In the genomic region with DNA sequence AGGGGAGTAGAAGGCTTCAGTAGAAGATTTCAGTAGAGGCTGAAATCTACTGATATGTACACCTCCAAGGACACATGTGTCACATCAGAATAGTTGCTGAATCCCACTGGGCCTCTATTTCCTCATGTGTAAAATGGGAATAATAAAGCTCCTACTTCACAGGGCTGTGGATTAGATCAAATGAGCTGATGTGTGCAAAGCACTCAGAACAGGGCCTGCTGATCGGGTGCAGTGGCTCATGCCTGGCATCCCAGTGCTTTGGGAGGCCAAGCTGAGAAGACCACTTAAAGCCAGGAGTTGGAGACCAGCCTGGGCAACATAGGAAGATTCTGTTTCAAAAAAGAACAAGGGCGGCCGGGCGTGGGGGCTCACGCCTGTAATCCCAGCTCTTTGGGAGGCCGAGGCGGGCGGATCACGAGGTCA, we compare ENCODE assay signal across 8 cellular contexts. TPM values are rescaled to one million over a fixed set of nuclear protein-coding genes. Genes with fewer than 3 reads are reported as not detected.
DNase-seq lines count a peak whose midpoint lies in the region; ATAC-seq and TF ChIP-seq lines count a peak whose summit lies in the region.

No MANE protein-coding gene starts in this region.

- peaks cover 27% of the 10 kb centered on the region for H3K4me1 Mint-ChIP-seq in MCF 10A (ENCODE audit: insufficient read depth, unreplicated experiment)
- H3K4me1 Mint-ChIP-seq in naive B cell: peaks cover 14 to 17% (median 17%) of the 10 kb centered on the region in 3 donors

- POLR2A ChIA-PET in MCF 10A (lab: Yijun Ruan, JAX): interaction anchor here (0.7 to 3.7 kb wide), 8 partner anchors 9 to 78 kb away, joined by 3 to 24 read pairs (median 6); a partner anchor contains a TSS

- H3K9me3 Mint-ChIP-seq in MCF 10A (ENCODE audit: unreplicated experiment) (no peaks in the 10 kb centered on the region), naive B cell (no peaks in the 10 kb centered on the region)

- H3K4me3 ChIP-seq in heart right ventricle: peak overlapping the region in 1 of 10 donors; percentile 57
- no peak overlapping the region for H3K4me3 ChIP-seq in upper lobe of right lung

- no peak for ATAC-seq in heart right ventricle
- ATAC-seq in left cardiac atrium: no peak
- no peak for ATAC-seq in naive B cell (ENCODE audit: low read depth in 2 of 2)
- no peak for ATAC-seq in upper lobe of right lung
- ATAC-seq in GM21381 (IDR thresholded peaks at IDR 0.05; ENCODE audit: unreplicated experiment): no peak

- intact Hi-C loops in heart right ventricle (cut with DNase I): no loop called here
- intact Hi-C loops in left cardiac atrium (cut with DNase I): no loop called here
- intact Hi-C loops in MCF 10A (cut with micrococcal nuclease): no loop called here
- intact Hi-C loops in upper lobe of right lung (cut with DNase I): no loop called here

- TF ChIP-seq CTCF in heart right ventricle (IDR thresholded peaks at IDR 0.05) (no peak), MCF 10A (IDR thresholded peaks at IDR 0.05; ENCODE audit: unreplicated experiment) (no peak), upper lobe of right lung (IDR thresholded peaks at IDR 0.05) (no peak)

- H3K36me3 ChIP-seq in heart right ventricle (no peaks in the 10 kb centered on the region), upper lobe of right lung (no peaks in the 10 kb centered on the region)

- H3K9me3 ChIP-seq in heart right ventricle: no peaks in the 10 kb centered on the region
- no peaks in the 10 kb centered on the region for H3K9me3 ChIP-seq in upper lobe of right lung

- H3K36me3 Mint-ChIP-seq in MCF 10A (ENCODE audit: insufficient read depth, unreplicated experiment) (peaks cover 32% of the 10 kb centered on the region), naive B cell (no peaks in the 10 kb centered on the region)

- H3K27ac Mint-ChIP-seq in MCF 10A (ENCODE audit: low read depth, unreplicated experiment) (peak overlapping the region; percentile 95), naive B cell (peak overlapping the region in 3 of 6 donors; percentile 9 to 72 (median 16))

- H3K27ac ChIP-seq in heart right ventricle: peak overlapping the region; percentile 72 to 96 (median 92)
- H3K27ac ChIP-seq in upper lobe of right lung: peak overlapping the region; percentile 96

- BruUV-seq in MCF 10A (replicated peaks; lab: Mats Ljungman, UMichigan): no TSS peak

- 89 to 94% methylated on average over 7 to 9 of the region's 9 CpGs for WGBS in heart right ventricle, 2 donors

- no peaks in the 10 kb centered on the region for H3K27me3 Mint-ChIP-seq in MCF 10A (ENCODE audit: insufficient read depth, unreplicated experiment)
- H3K27me3 Mint-ChIP-seq in naive B cell: peaks cover 0 to 7% (median 4%) of the 10 kb centered on the region in 3 donors

- H3K27me3 ChIP-seq in heart right ventricle (no peaks in the 10 kb centered on the region), upper lobe of right lung (no peaks in the 10 kb centered on the region)

- DNase-seq in heart right ventricle (no peak), left cardiac atrium (no peak), MCF 10A (ENCODE audit: unreplicated experiment) (no peak), naive B cell (no peak), upper lobe of right lung (no peak), cerebellum (ENCODE audit: low spot score) (no peak), NCI-H146 (lab: John Stamatoyannopoulos, UW) (no peak)

- CTCF ChIA-PET in MCF 10A (lab: Yijun Ruan, JAX): interaction anchor here (0.5 to 1.3 kb wide), 8 partner anchors 11 to 1281 kb away, joined by 3 to 7 read pairs (median 3); a partner anchor contains a TSS

- H3K4me3 Mint-ChIP-seq in MCF 10A (ENCODE audit: unreplicated experiment) (peak overlapping the region; percentile 83), naive B cell (peak overlapping the region in 5 of 8 donors; percentile 5 to 80 (median 69))

- H3K4me1 ChIP-seq in heart right ventricle (peaks cover 10 to 63% (median 42%) of the 10 kb centered on the region in 9 donors), upper lobe of right lung (peaks cover 47% of the 10 kb centered on the region)

RNA-seq across cellular contexts. Expression of a gene that starts 8.1 kb away (rescaled TPM):
- 10 to 100 TPM; 12.0 to 17.5 (median 14.7) TPM for total RNA-seq in heart right ventricle
- 1 to 10 TPM; 7.2 to 9.8 TPM for polyA plus RNA-seq in heart right ventricle
- total RNA-seq in left cardiac atrium: 10 to 100 TPM; 11.8 to 14.7 TPM
- 15.8 and 19.2 TPM in 2 replicates for total RNA-seq in MCF 10A (2022)
- 10 to 100 TPM; 11.1 to 33.6 (median 13.5) TPM for polyA plus RNA-seq in naive B cell (ENCODE audit: low read depth in 6 of 6)
- total RNA-seq in upper lobe of right lung: 13.1 TPM
- 7.4 TPM for total RNA-seq in cerebellum

RNA-seq across cellular contexts. Expression of a gene that starts 16.2 kb away (rescaled TPM):
- 10 to 100 TPM in 2 of 10 donors, 1 to 10 TPM in 8; 2.8 to 17.3 (median 5.0) TPM for total RNA-seq in heart right ventricle
- 10 to 100 TPM; 12.6 to 15.9 TPM for polyA plus RNA-seq in heart right ventricle
- total RNA-seq in left cardiac atrium: 10 to 100 TPM; 13.8 to 16.6 TPM
- total RNA-seq in MCF 10A (2022): 134 and 137 TPM in 2 replicates
- 10 to 100 TPM; 13.0 to 22.1 (median 19.5) TPM for polyA plus RNA-seq in naive B cell (ENCODE audit: low read depth in 6 of 6)
- total RNA-seq in upper lobe of right lung: 136 TPM
- 9.2 TPM for total RNA-seq in cerebellum

RNA-seq across cellular contexts. Expression of a gene that starts 25.7 kb away (rescaled TPM):
- 10 to 100 TPM; 52.3 to 95.7 (median 67.7) TPM for total RNA-seq in heart right ventricle
- 10 to 100 TPM; 52.9 to 76.5 TPM for polyA plus RNA-seq in heart right ventricle
- total RNA-seq in left cardiac atrium: 10 to 100 TPM; 70.8 to 93.6 TPM
- total RNA-seq in MCF 10A (2022): 51.5 and 54.8 TPM in 2 replicates
- polyA plus RNA-seq in naive B cell (ENCODE audit: low read depth in 6 of 6): 1 to 10 TPM in 5 of 6 donors, under 1 TPM in 1; 0.27 to 2.2 (median 1.6) TPM
- total RNA-seq in upper lobe of right lung: 94.6 TPM
- total RNA-seq in cerebellum: 29.9 TPM

RNA-seq across cellular contexts. Expression of a gene that starts 31.0 kb away (rescaled TPM):
- total RNA-seq in heart right ventricle (under 1 TPM in 6 of 10 donors, not detected in 4; 0.16 to 0.47 (median 0.23) TPM), left cardiac atrium (not detected), MCF 10A (2022) (0.32 TPM in 1 of 2 replicates, not detected in the other), upper lobe of right lung (0.46 TPM), cerebellum (1.00 TPM)
- polyA plus RNA-seq in heart right ventricle (under 1 TPM; 0.07 to 0.29 TPM), naive B cell (ENCODE audit: low read depth in 6 of 6) (not detected)

RNA-seq across cellular contexts. Expression of a gene that starts 34.4 kb away (rescaled TPM):
- total RNA-seq in heart right ventricle: 10 to 100 TPM; 36.3 to 48.7 (median 46.1) TPM
- polyA plus RNA-seq in heart right ventricle: 10 to 100 TPM; 17.5 to 38.6 TPM
- total RNA-seq in left cardiac atrium: 10 to 100 TPM; 28.9 to 31.1 TPM
- total RNA-seq in MCF 10A (2022): 31.7 and 39.7 TPM in 2 replicates
- 1 to 10 TPM; 2.6 to 9.9 (median 3.2) TPM for polyA plus RNA-seq in naive B cell (ENCODE audit: low read depth in 6 of 6)
- 41.5 TPM for total RNA-seq in upper lobe of right lung
- 14.6 TPM for total RNA-seq in cerebellum
